Comparison of ENCODE assay signal across 9 cellular contexts in the genomic region with DNA sequence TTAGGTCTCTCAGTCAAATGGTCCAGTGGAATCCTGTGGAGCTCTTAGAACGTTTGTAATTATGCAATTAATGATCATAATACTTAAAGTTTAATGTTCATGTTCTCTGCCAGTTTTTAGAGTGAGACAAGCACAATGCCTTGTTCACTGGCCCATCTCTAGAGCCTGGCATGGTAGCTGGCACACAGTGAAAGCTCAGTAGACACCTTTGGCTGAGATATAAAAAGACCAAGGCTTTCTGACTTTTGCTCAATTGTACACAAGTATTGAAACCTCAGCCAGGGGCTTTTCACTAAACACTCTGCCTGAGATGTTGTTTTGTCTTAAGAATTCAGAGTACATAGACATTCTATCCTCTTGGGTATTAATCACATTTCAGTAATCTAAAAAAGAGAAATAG.
DNase-seq lines count a peak whose midpoint lies in the region; ATAC-seq and TF ChIP-seq lines count a peak whose summit lies in the region.
"Had no signal": no experiment of that assay in that cellular context is flagged by ENCODE, and none has a peak within 500 bp of the region (broad histone marks: within the 10 kb centered on the region; RNA-seq: fewer than 3 reads in every experiment).

No MANE protein-coding gene starts in this region.

- ATAC-seq in GM19463 (IDR thresholded peaks at IDR 0.05; ENCODE audit: unreplicated experiment): peak; percentile 49
- ATAC-seq in HG03469 (IDR thresholded peaks at IDR 0.05; ENCODE audit: unreplicated experiment): peak; percentile 24
- ATAC-seq in foreskin keratinocyte: no peak
- ATAC-seq in GM21737 (IDR thresholded peaks at IDR 0.05; ENCODE audit: unreplicated experiment): no peak

- H3K36me3 Mint-ChIP-seq in CD4-positive, alpha-beta memory T cell: no peaks in the 10 kb centered on the region

- H3K9me3 Mint-ChIP-seq in CD4-positive, alpha-beta memory T cell: no peaks in the 10 kb centered on the region

- H3K9me3 ChIP-seq in CD4-positive, alpha-beta memory T cell (ENCODE audit: control insufficient read depth in 1 of 2, low read length in 2 of 2): no peaks in the 10 kb centered on the region
- H3K9me3 ChIP-seq in spleen: no peaks in the 10 kb centered on the region
- no peaks in the 10 kb centered on the region for H3K9me3 ChIP-seq in WERI-Rb-1 (ENCODE audit: severe bottlenecking)

- H3K36me3 ChIP-seq in CD4-positive, alpha-beta memory T cell (ENCODE audit: insufficient read depth, low read length): no peaks in the 10 kb centered on the region
- H3K36me3 ChIP-seq in spleen: no peaks in the 10 kb centered on the region
- no peaks in the 10 kb centered on the region for H3K36me3 ChIP-seq in WERI-Rb-1

- CTCF ChIA-PET in CD4-positive, alpha-beta memory T cell (lab: Charles Lee; ENCODE audit: partially characterized antibody): interaction anchor here (0.7 to 3.5 kb wide), 16 partner anchors 26 to 426 kb away, joined by 3 to 27 read pairs (median 4); a partner anchor contains a TSS

- peaks cover 48% of the 10 kb centered on the region for H3K4me1 ChIP-seq in CD4-positive, alpha-beta memory T cell (ENCODE audit: insufficient read depth, low read length)
- peaks cover 33% of the 10 kb centered on the region for H3K4me1 ChIP-seq in foreskin keratinocyte
- peaks cover 20 to 45% (median 32%) of the 10 kb centered on the region in 6 donors for H3K4me1 ChIP-seq in spleen

- peak overlapping the region; percentile 4 to 77 (median 50) for H3K4me3 Mint-ChIP-seq in CD4-positive, alpha-beta memory T cell

- peaks cover 48 to 62% (median 56%) of the 10 kb centered on the region in 4 donors for H3K4me1 Mint-ChIP-seq in CD4-positive, alpha-beta memory T cell

- peak overlapping the region; percentile 74 to 98 (median 93) for H3K27ac Mint-ChIP-seq in CD4-positive, alpha-beta memory T cell

- H3K27me3 Mint-ChIP-seq in CD4-positive, alpha-beta memory T cell: no peaks in the 10 kb centered on the region

- POLR2A ChIA-PET in CD4-positive, alpha-beta memory T cell (lab: Charles Lee; ENCODE audit: partially characterized antibody): interaction anchor here (0.6 to 6.5 kb wide), 13 partner anchors 9 to 243 kb away, joined by 3 to 104 read pairs (median 6); a partner anchor contains a TSS

- peak overlapping the region; percentile 83 for H3K27ac ChIP-seq in CD4-positive, alpha-beta memory T cell (ENCODE audit: low read depth, low read length)
- H3K27ac ChIP-seq in foreskin keratinocyte (peak overlapping the region; percentile 96), spleen (peak overlapping the region in 3 of 8 donors; percentile 2 to 72 (median 19)), WERI-Rb-1 (no peak overlapping the region)

- TF ChIP-seq CTCF in foreskin keratinocyte (conservative IDR thresholded peaks at IDR 0.05) (no peak), spleen (IDR thresholded peaks at IDR 0.05 in 8 of 11, conservative IDR thresholded peaks at IDR 0.05 in 3 of 11) (no peak), WERI-Rb-1 (IDR thresholded peaks at IDR 0.05; ENCODE audit: low read depth, low read length) (no peak), lower leg skin (IDR thresholded peaks at IDR 0.05) (no peak)

- H3K27me3 ChIP-seq in CD4-positive, alpha-beta memory T cell (ENCODE audit: insufficient read depth, low read length): no peaks in the 10 kb centered on the region
- H3K27me3 ChIP-seq in foreskin keratinocyte (no peaks in the 10 kb centered on the region), spleen (replicated peaks in 1 of 7) (no peaks in the 10 kb centered on the region), WERI-Rb-1 (ENCODE audit: insufficient read depth, low read depth, severe bottlenecking) (no peaks in the 10 kb centered on the region)

- no peak for DNase-seq in CD4-positive, alpha-beta memory T cell
- no peak for DNase-seq in foreskin keratinocyte
- DNase-seq in spleen: no peak
- no peak for DNase-seq in WERI-Rb-1
- no peak for DNase-seq in lower leg skin (ENCODE audit: low spot score in 2 of 2)
- DNase-seq: cerebellar nuclear complex had no signal

- intact Hi-C loops in CD4-positive, alpha-beta memory T cell (cut with micrococcal nuclease): loop anchor here (1.0 to 5.0 kb wide), 4 partner anchors 42 to 241 kb away; no protein-coding TSS in a partner anchor
- intact Hi-C loops in spleen (cut with DNase I; ENCODE audit: low total_unique reads): no loop called here
- intact Hi-C loops in lower leg skin (cut with DNase I; ENCODE audit: low total_unique reads): no loop called here

- H3K4me3 ChIP-seq in CD4-positive, alpha-beta memory T cell (ENCODE audit: low read length in 2 of 2): peak overlapping the region in 1 of 2 donors; percentile 8
- H3K4me3 ChIP-seq in spleen (peak overlapping the region in 1 of 8 donors; percentile 35), WERI-Rb-1 (ENCODE audit: low read depth, low read length) (no peak overlapping the region), lower leg skin (ENCODE audit: low read depth, poor library complexity, severe bottlenecking) (no peak overlapping the region)

- WGBS in spleen, 5 donors: 38 to 63% (median 45%) methylated on average over 1 of the region's 1 CpG
- WGBS in lower leg skin, 2 donors: 9 to 35% methylated on average over 1 of the region's 1 CpG

- no peak for TF ChIP-seq POLR2A in spleen (IDR thresholded peaks at IDR 0.05)
- TF ChIP-seq POLR2A in lower leg skin (IDR thresholded peaks at IDR 0.05): no peak

Comparison
In these comparisons a context has a peak if more than half of its experiments do, and no peak if none do; other contexts are left out.
1. ATAC-seq: peak in GM19463 (single experiment) and HG03469 (single experiment); none in foreskin keratinocyte (single experiment) and GM21737 (single experiment).